14 cellular contexts compared by ENCODE assay signal in genomic region chr22:20395897-20396287, GRCh38. TPM values are rescaled to one million over a fixed set of nuclear protein-coding genes. Genes with fewer than 3 reads are reported as not detected.
A peak's percentile ranks its signal among the peaks of the same experiment; 100 is the strongest.
DNase-seq lines count a peak whose midpoint lies in the region; ATAC-seq and TF ChIP-seq lines count a peak whose summit lies in the region.
"Had no signal": no experiment of that assay in that cellular context is flagged by ENCODE, and none has a peak within 500 bp of the region (broad histone marks: within the 10 kb centered on the region; RNA-seq: fewer than 3 reads in every experiment).

No MANE protein-coding gene starts in this region.

- intact Hi-C loops in activated T-helper 1 cell treated with anti-CD3 and anti-CD28 coated beads, Interleukin-12 subunit alpha, Interleukin-12 subunit beta, Interleukin-2, Interleukin-4 antibody, amounts not matched to agents 30 ng/mL and 10 ng/mL and 1 ng/mL, durations not matched to agents 14 hours and 24 hours and 36 hours (cut with micrococcal nuclease): no loop called here
- intact Hi-C loops in natural killer cell (cut with micrococcal nuclease): no loop called here
- intact Hi-C loops in psoas muscle (cut with DNase I): no loop called here

- peak overlapping the region; percentile 89 for H3K4me3 Mint-ChIP-seq in activated T-helper 1 cell treated with anti-CD3 and anti-CD28 coated beads, Interleukin-12 subunit alpha, Interleukin-12 subunit beta, Interleukin-2, Interleukin-4 antibody, amounts not matched to agents 30 ng/mL and 10 ng/mL and 1 ng/mL, durations not matched to agents 14 hours and 24 hours and 36 hours
- H3K4me3 Mint-ChIP-seq in natural killer cell: peak overlapping the region; percentile 90

- peaks cover 0 to 7% of the 10 kb centered on the region in 2 donors for H3K36me3 ChIP-seq in psoas muscle (ENCODE audit: insufficient read depth in 1 of 2, low read depth in 1 of 2)
- H3K36me3 ChIP-seq: cardiac muscle cell had no signal

- 71 to 76% (median 72%) methylated on average over 2 of the region's 2 CpGs for WGBS in psoas muscle, 3 donors

- TF ChIP-seq CTCF in HFF-Myc (IDR thresholded peaks at IDR 0.05; ENCODE audit: low read depth, low read length, missing control alignments) (no peak), natural killer cell (IDR thresholded peaks at IDR 0.05) (no peak), psoas muscle (IDR thresholded peaks at IDR 0.05) (no peak)

- DNase-seq in NOMO-1 treated with DMSO at 0.1 percent for 48 hours (lab: John Stamatoyannopoulos, UW; ENCODE audit: unreplicated experiment) (peak; percentile 5), NOMO-1 treated with dmso at 0.1 percent for 144 hours (lab: John Stamatoyannopoulos, UW; ENCODE audit: unreplicated experiment) (no peak), HFF-Myc (ENCODE audit: extremely low read depth, low read depth) (no peak), natural killer cell (no peak), psoas muscle (no peak)
- no peak for DNase-seq in activated T-helper 1 cell treated with anti-CD3 and anti-CD28 coated beads, Interleukin-12 subunit alpha, Interleukin-12 subunit beta, Interleukin-2, Interleukin-4 antibody, amounts not matched to agents 30 ng/mL and 10 ng/mL and 1 ng/mL, durations not matched to agents 14 hours and 24 hours and 36 hours (ENCODE audit: low spot score)
- DNase-seq: DMS153, NCI-H2107 had no signal

- H3K9me3 Mint-ChIP-seq in activated T-helper 1 cell treated with anti-CD3 and anti-CD28 coated beads, Interleukin-12 subunit alpha, Interleukin-12 subunit beta, Interleukin-2, Interleukin-4 antibody, amounts not matched to agents 30 ng/mL and 10 ng/mL and 1 ng/mL, durations not matched to agents 14 hours and 24 hours and 36 hours: no peaks in the 10 kb centered on the region
- H3K9me3 Mint-ChIP-seq in natural killer cell: no peaks in the 10 kb centered on the region

- H3K27ac ChIP-seq in psoas muscle: no peak overlapping the region
- H3K27ac ChIP-seq: 22Rv1, cardiac muscle cell, esophagus muscularis mucosa, KMS-11 had no signal

- peak overlapping the region; percentile 64 for H3K4me3 ChIP-seq in HFF-Myc (replicated peaks; ENCODE audit: low read depth, low read length)
- H3K4me3 ChIP-seq in psoas muscle: no peak overlapping the region
- H3K4me3 ChIP-seq: cardiac muscle cell had no signal

- H3K27ac Mint-ChIP-seq in activated T-helper 1 cell treated with anti-CD3 and anti-CD28 coated beads, Interleukin-12 subunit alpha, Interleukin-12 subunit beta, Interleukin-2, Interleukin-4 antibody, amounts not matched to agents 30 ng/mL and 10 ng/mL and 1 ng/mL, durations not matched to agents 14 hours and 24 hours and 36 hours: no peak overlapping the region
- peak overlapping the region in 1 of 2 donors; percentile 92 for H3K27ac Mint-ChIP-seq in natural killer cell

- no peaks in the 10 kb centered on the region for H3K36me3 Mint-ChIP-seq in activated T-helper 1 cell treated with anti-CD3 and anti-CD28 coated beads, Interleukin-12 subunit alpha, Interleukin-12 subunit beta, Interleukin-2, Interleukin-4 antibody, amounts not matched to agents 30 ng/mL and 10 ng/mL and 1 ng/mL, durations not matched to agents 14 hours and 24 hours and 36 hours (ENCODE audit: low read depth)
- no peaks in the 10 kb centered on the region for H3K36me3 Mint-ChIP-seq in natural killer cell

- peaks cover 10% of the 10 kb centered on the region for H3K4me1 ChIP-seq in psoas muscle

- no peaks in the 10 kb centered on the region for H3K27me3 ChIP-seq in psoas muscle (ENCODE audit: insufficient read depth in 3 of 3, low read length in 2 of 3)
- H3K27me3 ChIP-seq: cardiac muscle cell, esophagus muscularis mucosa had no signal

- ATAC-seq in natural killer cell (no peak), psoas muscle (no peak), HG02610 (IDR thresholded peaks at IDR 0.05; ENCODE audit: unreplicated experiment) (no peak), GM21367 (IDR thresholded peaks at IDR 0.05; ENCODE audit: unreplicated experiment) (no peak)

- no peaks in the 10 kb centered on the region for H3K27me3 Mint-ChIP-seq in activated T-helper 1 cell treated with anti-CD3 and anti-CD28 coated beads, Interleukin-12 subunit alpha, Interleukin-12 subunit beta, Interleukin-2, Interleukin-4 antibody, amounts not matched to agents 30 ng/mL and 10 ng/mL and 1 ng/mL, durations not matched to agents 14 hours and 24 hours and 36 hours (ENCODE audit: insufficient read depth)
- no peaks in the 10 kb centered on the region for H3K27me3 Mint-ChIP-seq in natural killer cell (ENCODE audit: low read depth in 2 of 2)

- H3K4me1 Mint-ChIP-seq in activated T-helper 1 cell treated with anti-CD3 and anti-CD28 coated beads, Interleukin-12 subunit alpha, Interleukin-12 subunit beta, Interleukin-2, Interleukin-4 antibody, amounts not matched to agents 30 ng/mL and 10 ng/mL and 1 ng/mL, durations not matched to agents 14 hours and 24 hours and 36 hours (ENCODE audit: low read depth): peaks cover 22% of the 10 kb centered on the region
- peaks cover 38 to 47% of the 10 kb centered on the region in 2 donors for H3K4me1 Mint-ChIP-seq in natural killer cell

- no peaks in the 10 kb centered on the region for H3K9me3 ChIP-seq in psoas muscle
- H3K9me3 ChIP-seq: esophagus muscularis mucosa had no signal

RNA-seq across cellular contexts. Expression of gene ZNF74, which starts 1.9 kb away (rescaled TPM):
- 14.3 and 15.2 TPM in 2 replicates for total RNA-seq in activated T-helper 1 cell treated with anti-CD3 and anti-CD28 coated beads, Interleukin-12 subunit alpha, Interleukin-12 subunit beta, Interleukin-2, Interleukin-4 antibody, amounts not matched to agents 30 ng/mL and 10 ng/mL and 1 ng/mL, durations not matched to agents 14 hours and 24 hours and 36 hours
- 10 to 100 TPM in 2 of 3 donors, 1 to 10 TPM in 1; 7.7 to 18.2 (median 10.4) TPM for total RNA-seq in natural killer cell
- total RNA-seq in psoas muscle: 1 to 10 TPM; 2.4 to 4.8 (median 4.3) TPM
- 1 to 10 TPM; 2.1 to 4.6 (median 2.2) TPM for polyA plus RNA-seq in psoas muscle

RNA-seq across cellular contexts. Expression of gene SCARF2, which starts 41.7 kb away (rescaled TPM):
- total RNA-seq in activated T-helper 1 cell treated with anti-CD3 and anti-CD28 coated beads, Interleukin-12 subunit alpha, Interleukin-12 subunit beta, Interleukin-2, Interleukin-4 antibody, amounts not matched to agents 30 ng/mL and 10 ng/mL and 1 ng/mL, durations not matched to agents 14 hours and 24 hours and 36 hours: 0.24 and 0.41 TPM in 2 replicates
- total RNA-seq in natural killer cell (1 to 10 TPM; 1.8 to 3.5 (median 2.9) TPM), psoas muscle (1 to 10 TPM; 1.3 to 2.0 (median 1.8) TPM)
- 1 to 10 TPM in 1 of 3 donors, under 1 TPM in 2; 0.44 to 1.0 (median 0.86) TPM for polyA plus RNA-seq in psoas muscle
